ENCODE assay signal across 9 cellular contexts in the genomic region with DNA sequence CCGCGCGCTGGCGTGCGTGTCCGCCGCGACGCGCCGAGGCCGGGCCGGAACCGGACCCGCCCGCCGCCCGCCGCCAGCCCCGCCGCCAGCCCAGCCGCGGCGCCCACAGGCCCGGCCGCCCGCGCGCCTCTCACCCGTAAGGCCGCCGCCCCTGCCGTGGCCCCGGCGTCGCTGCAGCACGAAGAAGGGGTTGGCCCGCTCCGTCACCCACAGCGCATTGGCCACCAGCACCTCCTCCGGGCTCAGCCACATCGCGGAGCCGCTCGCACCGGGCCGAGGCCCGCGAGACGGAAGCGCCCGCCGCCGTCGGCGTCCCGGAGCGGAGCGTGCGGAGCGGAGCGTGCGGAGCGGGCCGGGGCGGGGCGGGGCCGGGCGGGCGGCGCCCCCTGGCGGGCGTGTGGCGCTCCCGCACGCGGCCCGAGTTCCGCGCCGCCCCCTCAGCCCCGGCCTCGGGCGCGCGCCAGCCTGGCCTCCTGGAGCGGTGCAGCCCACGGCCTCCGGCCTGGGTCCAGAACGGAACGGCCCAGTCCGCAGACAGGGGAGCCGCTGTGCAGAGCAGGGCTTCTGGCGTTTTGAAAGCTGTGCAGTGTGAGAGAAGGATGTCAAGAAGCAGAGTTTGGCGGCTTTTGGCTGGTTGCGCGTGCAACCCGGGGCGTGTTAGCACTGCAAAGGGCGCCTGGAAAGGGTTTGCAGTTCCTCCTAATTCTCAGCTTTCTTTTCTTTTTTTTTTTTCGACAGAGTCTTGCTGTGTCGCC.
A peak's percentile ranks its signal among the peaks of the same experiment; 100 is the strongest.
DNase-seq lines count a peak whose midpoint lies in the region; ATAC-seq, FAIRE-seq and TF ChIP-seq lines count a peak whose summit lies in the region.
"Had no signal": no experiment of that assay in that cellular context is flagged by ENCODE, and none has a peak within 500 bp of the region (broad histone marks: within the 10 kb centered on the region; RNA-seq: fewer than 3 reads in every experiment).

A gene (minus strand): TSS at position 328 of the 755 bp plus-strand sequence. CDS start 76 bp downstream, at position 252.

- peak within 1 kb of the TSS; percentile 83 for H3K4me3 ChIP-seq in AG04449 (ENCODE audit: low read depth, low read length)

- no peak for DNase-seq in AG04449 (ENCODE audit: low read depth, low spot score)
- peak; percentile 67 for DNase-seq in GM18507 (ENCODE audit: extremely low spot score, insufficient read length, low read depth)
- peak; percentile 85 for DNase-seq in NCI-H69 (lab: John Stamatoyannopoulos, UW)
- peak; percentile 89 for DNase-seq in activated CD8-positive, alpha-beta memory T cell treated with anti-CD3 and anti-CD28 coated beads for 24 hours
- peak; percentile 56 for DNase-seq in effector CD8-positive, alpha-beta T cell (lab: John Stamatoyannopoulos, UW)
- DNase-seq in medulla oblongata (ENCODE audit: extremely low spot score): peak; percentile 74
- DNase-seq in stimulated activated CD4-positive, alpha-beta T cell treated with anti-CD3 and anti-CD28 coated beads, TNF-alpha, amount 100 ng/mL, for 48 hours (ENCODE audit: low read depth in 3 of 3): peak; percentile 17 to 63 (median 41)

- peak; percentile 66 for FAIRE-seq in GM18507 (lab: Jason Lieb, UNC)
- FAIRE-seq: endometrium had no signal

- POLR2A ChIA-PET in AG04449 (lab: Yijun Ruan, JAX): interaction anchor here (0.5 kb wide), 1 partner anchor 1703 kb away, joined by 3 read pairs; a partner anchor contains a TSS

- peak; percentile 24 for TF ChIP-seq CTCF in AG04449 (IDR thresholded peaks at IDR 0.05; ENCODE audit: insufficient read depth, low read length, missing control alignments)

- CTCF ChIA-PET in AG04449 (lab: Yijun Ruan, JAX): interaction anchor here (0.6 to 3.1 kb wide), 21 partner anchors 8 to 186 kb away, joined by 3 to 14 read pairs (median 5); a partner anchor contains a TSS

- ATAC-seq in HG03025 (IDR thresholded peaks at IDR 0.05; ENCODE audit: low FRiP score, unreplicated experiment): peak; percentile 86
